8 cellular contexts compared by ENCODE assay signal in genomic region chr16:67935402-67936123, GRCh38. TPM values are rescaled to one million over a fixed set of nuclear protein-coding genes. Genes with fewer than 3 reads are reported as not detected.
DNase-seq lines count a peak whose midpoint lies in the region; ATAC-seq and TF ChIP-seq lines count a peak whose summit lies in the region.

No MANE protein-coding gene starts in this region.

- peaks cover 7% of the 10 kb centered on the region for H3K36me3 Mint-ChIP-seq in activated naive CD4-positive, alpha-beta T cell treated with anti-CD3 and anti-CD28 coated beads, Interleukin-2, amount 50 U/mL, for 24 hours

- H3K27me3 Mint-ChIP-seq in activated naive CD4-positive, alpha-beta T cell treated with anti-CD3 and anti-CD28 coated beads, Interleukin-2, amount 50 U/mL, for 24 hours = no peaks in the 10 kb centered on the region

- peaks cover 19% of the 10 kb centered on the region for H3K4me1 ChIP-seq in suprapubic skin

- H3K9me3 ChIP-seq in SK-N-MC (ENCODE audit: low read depth, low read length) = no peaks in the 10 kb centered on the region
- no peaks in the 10 kb centered on the region for H3K9me3 ChIP-seq in suprapubic skin

- H3K4me3 Mint-ChIP-seq in activated naive CD4-positive, alpha-beta T cell treated with anti-CD3 and anti-CD28 coated beads, Interleukin-2, amount 50 U/mL, for 24 hours = peak overlapping the region; percentile 100

- H3K9me3 Mint-ChIP-seq in activated naive CD4-positive, alpha-beta T cell treated with anti-CD3 and anti-CD28 coated beads, Interleukin-2, amount 50 U/mL, for 24 hours = no peaks in the 10 kb centered on the region

- no peak for TF ChIP-seq CTCF in suprapubic skin (IDR thresholded peaks at IDR 0.05)

- H3K36me3 ChIP-seq in SK-N-MC (ENCODE audit: insufficient read depth, low read length) (no peaks in the 10 kb centered on the region), suprapubic skin (peaks cover 13% of the 10 kb centered on the region)

- DNase-seq in NCI-H1048 (lab: John Stamatoyannopoulos, UW) (peak; percentile 56), SK-N-MC (ENCODE audit: low read depth, low spot score) (no peak), globus pallidus (ENCODE audit: low spot score) (peak; percentile 98), nucleus accumbens (lab: John Stamatoyannopoulos, UW) (peak; percentile 48 to 98 (median 92)), suprapubic skin (ENCODE audit: low spot score in 2 of 2) (peak; percentile 97)

- H3K4me1 Mint-ChIP-seq in activated naive CD4-positive, alpha-beta T cell treated with anti-CD3 and anti-CD28 coated beads, Interleukin-2, amount 50 U/mL, for 24 hours = peaks cover 45% of the 10 kb centered on the region

- whole genome bisulfite sequencing in suprapubic skin = 2% methylated on average over 31 of the region's 55 CpGs

- peak overlapping the region; percentile 99 for H3K27ac Mint-ChIP-seq in activated naive CD4-positive, alpha-beta T cell treated with anti-CD3 and anti-CD28 coated beads, Interleukin-2, amount 50 U/mL, for 24 hours

- no peak overlapping the region for H3K27ac ChIP-seq in SK-N-MC
- H3K27ac ChIP-seq in suprapubic skin = peak overlapping the region; percentile 92

- H3K9ac ChIP-seq in SK-N-MC (ENCODE audit: insufficient read length) = peak overlapping the region; percentile 76

- peak overlapping the region; percentile 81 for H3K4me3 ChIP-seq in GM08714 (ENCODE audit: low read length)
- H3K4me3 ChIP-seq in SK-N-MC = peak overlapping the region; percentile 87
- peak overlapping the region; percentile 85 for H3K4me3 ChIP-seq in suprapubic skin

- TF ChIP-seq POLR2A in suprapubic skin (IDR thresholded peaks at IDR 0.05) = peak; percentile 16 to 39

- no peaks in the 10 kb centered on the region for H3K27me3 ChIP-seq in suprapubic skin

- TF ChIP-seq EP300 in suprapubic skin (IDR thresholded peaks at IDR 0.05) = no peak

- ATAC-seq in HG02588 (IDR thresholded peaks at IDR 0.05; ENCODE audit: unreplicated experiment) = peak; percentile 77

RNA-seq across cellular contexts. Expression of gene PSMB10, which starts 1.1 kb away (rescaled TPM):
- total RNA-seq in suprapubic skin = 10 to 100 TPM; 13.5 to 31.2 (median 16.3) TPM

RNA-seq across cellular contexts. Expression of gene CTRL, which starts 3.9 kb away (rescaled TPM):
- total RNA-seq in suprapubic skin = 1 to 10 TPM in 3 of 4 donors, under 1 TPM in 1; 0.55 to 2.7 (median 1.8) TPM

RNA-seq across cellular contexts. Expression of gene LCAT, which starts 8.4 kb away (rescaled TPM):
- total RNA-seq in suprapubic skin = 10 to 100 TPM; 10.6 to 61.4 (median 22.6) TPM

RNA-seq across cellular contexts. Expression of gene SLC12A4, which starts 32.9 kb away (rescaled TPM):
- 100 to 1,000 TPM in 1 of 4 donors, 10 to 100 TPM in 3; 31.2 to 165 (median 72.2) TPM for total RNA-seq in suprapubic skin

RNA-seq across cellular contexts. Expression of gene PSKH1, which starts 42.5 kb away (rescaled TPM):
- 10 to 100 TPM; 16.4 to 26.9 (median 24.5) TPM for total RNA-seq in suprapubic skin
